Comparison of ENCODE assay signal across 10 cellular contexts in genomic region chr16:20674684-20675487, GRCh38. TPM values are rescaled to one million over a fixed set of nuclear protein-coding genes. Genes with fewer than 3 reads are reported as not detected.
A peak's percentile ranks its signal among the peaks of the same experiment; 100 is the strongest.
DNase-seq lines count a peak whose midpoint lies in the region; FAIRE-seq and TF ChIP-seq lines count a peak whose summit lies in the region.
"Had no signal": no experiment of that assay in that cellular context is flagged by ENCODE, and none has a peak within 500 bp of the region (broad histone marks: within the 10 kb centered on the region; RNA-seq: fewer than 3 reads in every experiment).

No MANE protein-coding gene starts in this region.

- H3K9me3 Mint-ChIP-seq in activated naive CD8-positive, alpha-beta T cell treated with anti-CD3 and anti-CD28 coated beads for 36 hours: no peaks in the 10 kb centered on the region

- no peak for FAIRE-seq in keratinocyte (lab: Jason Lieb, UNC)

- H3K9me3 ChIP-seq in keratinocyte (ENCODE audit: control insufficient read depth, low read depth, low read length) (no peaks in the 10 kb centered on the region), stomach smooth muscle (ENCODE audit: control insufficient read depth in 2 of 2, low read length in 2 of 2) (no peaks in the 10 kb centered on the region)

- peak overlapping the region; percentile 83 for H3K27ac Mint-ChIP-seq in activated naive CD8-positive, alpha-beta T cell treated with anti-CD3 and anti-CD28 coated beads for 36 hours

- peak overlapping the region; percentile 91 for H3K4me2 ChIP-seq in keratinocyte (ENCODE audit: control insufficient read depth, extremely low read depth, insufficient read depth, low read depth, low read length)

- dilution Hi-C loops in keratinocyte (cut with MboI; ENCODE audit: extremely low pct_ligation_motif_present, low sequenced_read_pairs): no loop called here

- TF ChIP-seq CTCF in keratinocyte (optimal IDR thresholded peaks at IDR 0.05 in 1 of 3, IDR thresholded peaks at IDR 0.05 in 1 of 3, conservative IDR thresholded peaks at IDR 0.05 in 1 of 3; ENCODE audit: extremely low read depth in 1 of 3, insufficient read depth in 2 of 3, low read length in 3 of 3): no peak

- H3K79me2 ChIP-seq in keratinocyte (ENCODE audit: control insufficient read depth, insufficient read depth, low read length): no peaks in the 10 kb centered on the region

- H3K4me1 ChIP-seq in keratinocyte (ENCODE audit: control insufficient read depth, extremely low read depth, insufficient read depth, low read length) (peaks cover 18% of the 10 kb centered on the region), stomach smooth muscle (ENCODE audit: control insufficient read depth, insufficient read depth, low read length) (peaks cover 35% of the 10 kb centered on the region)

- peak overlapping the region; percentile 75 for H3K4me3 Mint-ChIP-seq in activated naive CD8-positive, alpha-beta T cell treated with anti-CD3 and anti-CD28 coated beads for 36 hours

- no peaks in the 10 kb centered on the region for H4K20me1 ChIP-seq in keratinocyte (ENCODE audit: control insufficient read depth, extremely low read depth, insufficient read depth, low read length)

- H3K36me3 Mint-ChIP-seq in activated naive CD8-positive, alpha-beta T cell treated with anti-CD3 and anti-CD28 coated beads for 36 hours: no peaks in the 10 kb centered on the region

- peaks cover 34% of the 10 kb centered on the region for H3K4me1 Mint-ChIP-seq in activated naive CD8-positive, alpha-beta T cell treated with anti-CD3 and anti-CD28 coated beads for 36 hours

- H3K9me1 ChIP-seq in keratinocyte (ENCODE audit: control insufficient read depth, extremely low read depth, insufficient read depth, low read length): no peaks in the 10 kb centered on the region

- no peaks in the 10 kb centered on the region for H3K27me3 Mint-ChIP-seq in activated naive CD8-positive, alpha-beta T cell treated with anti-CD3 and anti-CD28 coated beads for 36 hours

- H3K27me3 ChIP-seq in keratinocyte (ENCODE audit: control insufficient read depth, extremely low read depth, insufficient read depth, low read length) (peaks cover 3% of the 10 kb centered on the region), stomach smooth muscle (ENCODE audit: control insufficient read depth in 1 of 2, insufficient read depth in 2 of 2, low read length in 2 of 2) (no peaks in the 10 kb centered on the region)
- H3K27me3 ChIP-seq: cardiac muscle cell had no signal

- H3K36me3 ChIP-seq in keratinocyte (ENCODE audit: control insufficient read depth in 2 of 2, extremely low read depth in 1 of 2, insufficient read depth in 2 of 2, low read length in 2 of 2): no peaks in the 10 kb centered on the region
- no peaks in the 10 kb centered on the region for H3K36me3 ChIP-seq in stomach smooth muscle (ENCODE audit: control insufficient read depth in 2 of 2, insufficient read depth in 2 of 2, low read length in 2 of 2)
- H3K36me3 ChIP-seq: cardiac muscle cell had no signal

- DNase-seq in NCI-H2227 (lab: John Stamatoyannopoulos, UW; ENCODE audit: unreplicated experiment) (peak; percentile 18), NCI-H2227 treated with DMSO at 0.1 percent for 48 hours (lab: John Stamatoyannopoulos, UW) (no peak), keratinocyte (ENCODE audit: low read depth, low spot score) (no peak), NCI-H146 (lab: John Stamatoyannopoulos, UW) (no peak), AG08395 (ENCODE audit: low spot score) (no peak), NCI-H226 (no peak)
- no peak for DNase-seq in activated naive CD8-positive, alpha-beta T cell treated with anti-CD3 and anti-CD28 coated beads for 36 hours

- peak overlapping the region; percentile 93 for H2AFZ ChIP-seq in keratinocyte (ENCODE audit: control insufficient read depth, low read length)

- H3K9ac ChIP-seq in keratinocyte (ENCODE audit: control insufficient read depth, extremely low read depth, insufficient read depth, low read length): no peak overlapping the region
- H3K9ac ChIP-seq in stomach smooth muscle (ENCODE audit: low read length in 2 of 2): peak overlapping the region in 1 of 2 donors; percentile 29

- H3K4me3 ChIP-seq in keratinocyte (ENCODE audit: control insufficient read depth in 2 of 3, extremely low read depth in 1 of 3, insufficient read depth in 2 of 3, low read depth in 1 of 3, low read length in 3 of 3): peak overlapping the region in 2 of 3 experiments; percentile 70 to 77
- H3K4me3 ChIP-seq in stomach smooth muscle (ENCODE audit: low read length in 2 of 2): peak overlapping the region; percentile 64 to 72
- H3K4me3 ChIP-seq: cardiac muscle cell had no signal

- H3K27ac ChIP-seq in keratinocyte (ENCODE audit: control insufficient read depth, insufficient read depth, low read length) (no peak overlapping the region), stomach smooth muscle (ENCODE audit: low read length) (peak overlapping the region; percentile 46)
- H3K27ac ChIP-seq: cardiac muscle cell had no signal

RNA-seq across cellular contexts. Expression of gene ACSM1, which starts 22.6 kb away (rescaled TPM):
- total RNA-seq in activated naive CD8-positive, alpha-beta T cell treated with anti-CD3 and anti-CD28 coated beads for 36 hours: under 1 TPM in 1 of 2 experiments, not detected in 1; 0.16 TPM
- 0.54 to 1.4 TPM (median 0.63 TPM) in 3 replicates for polyA plus RNA-seq in keratinocyte
- not detected for polyA plus RNA-seq in keratinocyte (2011; ENCODE audit: low read depth)
- 0.42 and 0.58 TPM in 2 replicates for polyA plus RNA-seq in keratinocyte (2011; cell fraction: cytosol; rRNA removed)
- polyA plus RNA-seq in keratinocyte (2011; cell fraction: nucleus; rRNA removed): 0.48 and 0.59 TPM in 2 replicates
- 0.30 and 0.33 TPM in 2 replicates for polyA plus RNA-seq in keratinocyte (2012; ENCODE audit: low replicate concordance)
- 0.13 to 1.1 TPM in 2 of 3 replicates, not detected in the other for polyA minus RNA-seq in keratinocyte
- polyA minus RNA-seq in keratinocyte (2011; cell fraction: cytosol; rRNA and poly(A)+ RNA removed): not detected
- 0.32 TPM in 1 of 2 replicates, not detected in the other for polyA minus RNA-seq in keratinocyte (2011; cell fraction: nucleus; rRNA and poly(A)+ RNA removed)
- total RNA-seq: A673, cardiac muscle cell had no signal
- polyA plus RNA-seq: cardiac muscle cell had no signal
